Comparison of ENCODE assay signal across 31 cellular contexts in genomic region chr11:80074837-80075236, GRCh38.
A peak's percentile ranks its signal among the peaks of the same experiment; 100 is the strongest.
DNase-seq lines count a peak whose midpoint lies in the region; TF ChIP-seq lines count a peak whose summit lies in the region.
"Had no signal": no experiment of that assay in that cellular context is flagged by ENCODE, and none has a peak within 500 bp of the region (broad histone marks: within the 10 kb centered on the region; RNA-seq: fewer than 3 reads in every experiment).

No MANE protein-coding gene starts in this region.

- H2AFZ ChIP-seq in neural cell (ENCODE audit: low read depth, low read length): no peak overlapping the region

- no peaks in the 10 kb centered on the region for H3K79me2 ChIP-seq in neural cell (replicated peaks; ENCODE audit: insufficient read depth, low read length)

- H4K20me1 ChIP-seq in neural cell (ENCODE audit: insufficient read depth): no peaks in the 10 kb centered on the region
- H4K20me1 ChIP-seq: BLaER1; BLaER1 treated with 17β-estradiol and CSF1 and Interleukin-3, amounts not matched to agents 10 nM and 100 nM had no signal

- no peaks in the 10 kb centered on the region for H3K27me3 ChIP-seq in neural cell (ENCODE audit: insufficient read depth, low read depth, low read length)
- H3K27me3 ChIP-seq: BE2C; BLaER1; BLaER1 treated with 17β-estradiol and CSF1 and Interleukin-3, amounts not matched to agents 10 nM and 100 nM had no signal

- peak overlapping the region; percentile 6 for H3K4me3 ChIP-seq in neural cell (ENCODE audit: low read length)
- H3K4me3 ChIP-seq: A549; BLaER1; BLaER1 treated with 17β-estradiol and CSF1 and Interleukin-3, amounts not matched to agents 10 nM and 100 nM had no signal

- H3K36me3 ChIP-seq in neural cell (ENCODE audit: insufficient read depth, low read length): no peaks in the 10 kb centered on the region
- H3K36me3 ChIP-seq: BE2C; BLaER1; BLaER1 treated with 17β-estradiol and CSF1 and Interleukin-3, amounts not matched to agents 10 nM and 100 nM had no signal

- no peak overlapping the region for H3K9ac ChIP-seq in neural cell (ENCODE audit: low read length)
- H3K9ac ChIP-seq: BLaER1; BLaER1 treated with 17β-estradiol and CSF1 and Interleukin-3, amounts not matched to agents 10 nM and 100 nM had no signal

- TF ChIP-seq CTCF in neural cell (IDR thresholded peaks at IDR 0.05; ENCODE audit: poor library complexity, severe bottlenecking): no peak

- H3K4me2 ChIP-seq in neural cell (ENCODE audit: low read length): no peak overlapping the region
- H3K4me2 ChIP-seq: A549; BLaER1; BLaER1 treated with 17β-estradiol and CSF1 and Interleukin-3, amounts not matched to agents 10 nM and 100 nM had no signal

- peaks cover 4% of the 10 kb centered on the region for H3F3A ChIP-seq in neural cell (ENCODE audit: insufficient read depth, low read length, poor library complexity, severe bottlenecking)

- peak; percentile 93 for TF ChIP-seq EP300 in neural cell (conservative IDR thresholded peaks at IDR 0.05; ENCODE audit: poor library complexity, severe bottlenecking)

- DNase-seq in NCI-H1417 (lab: John Stamatoyannopoulos, UW): peak in 2 of 3 experiments; percentile 19 to 64
- no peak for DNase-seq in NCI-H1417 treated with DMSO at 0.1 percent for 48 hours (lab: John Stamatoyannopoulos, UW)
- peak; percentile 19 for DNase-seq in NCI-H748 (lab: John Stamatoyannopoulos, UW; ENCODE audit: unreplicated experiment)
- no peak for DNase-seq in NCI-H748 treated with DMSO at 0.1 percent for 48 hours (lab: John Stamatoyannopoulos, UW)
- DNase-seq in activated CD8-positive, alpha-beta memory T cell treated with anti-CD3 and anti-CD28 coated beads, Interleukin-2, amount 50 U/mL, for 4 hours: no peak
- DNase-seq: 8988T; ACHN; AML-193; BE2C; C1 segment of cervical spinal cord; Caco-2; Calu3; CD4-positive, alpha-beta memory T cell; CD4-positive, alpha-beta T cell; CD4-positive, CD25-positive, alpha-beta regulatory T cell; CD8-positive, alpha-beta memory T cell; CD8-positive, alpha-beta T cell; COR-L47; DMS 273 treated with DMSO at 0.1 percent for 48 hours; DMS153; DMS53; DMS79; DMS79 treated with DMSO at 0.1 percent for 48 hours; DND-41; EL had no signal

- no peak for TF ChIP-seq RAD21 in neural cell (conservative IDR thresholded peaks at IDR 0.05)

- H3K27ac ChIP-seq in neural cell (ENCODE audit: low read length): peak overlapping the region; percentile 32
- H3K27ac ChIP-seq: 22Rv1; A549; BLaER1; BLaER1 treated with 17β-estradiol and CSF1 and Interleukin-3, amounts not matched to agents 10 nM and 100 nM; C4-2B had no signal

- H3K9me3 ChIP-seq in neural cell (ENCODE audit: low read length): no peaks in the 10 kb centered on the region
- H3K9me3 ChIP-seq: A549; BE2C; BLaER1; BLaER1 treated with 17β-estradiol and CSF1 and Interleukin-3, amounts not matched to agents 10 nM and 100 nM; Caco-2 had no signal

- H3K9me2 ChIP-seq in neural cell (ENCODE audit: insufficient read depth, low read length): no peaks in the 10 kb centered on the region

TF ChIP-seq in neural cell, 6 proteins besides CTCF, POLR2A, EP300 and RAD21:
- TF ChIP-seq MXI1 (conservative IDR thresholded peaks at IDR 0.05; ENCODE audit: poor library complexity, severe bottlenecking) (no peak), REST (IDR thresholded peaks at IDR 0.05; ENCODE audit: borderline replicate concordance) (peak; percentile 91), SMC3 (conservative IDR thresholded peaks at IDR 0.05; ENCODE audit: poor library complexity) (no peak), POLR2AphosphoS5 (IDR thresholded peaks at IDR 0.05) (peak; percentile 77)

Comparison
In these comparisons a context has a peak if more than half of its experiments do, and no peak if none do; other contexts are left out.
1. DNase-seq: peak in NCI-H1417 (2 of 3) and NCI-H748 (single experiment); none in NCI-H1417 treated with DMSO at 0.1 percent for 48 hours (single experiment), NCI-H748 treated with DMSO at 0.1 percent for 48 hours (single experiment) and activated CD8-positive, alpha-beta memory T cell treated with anti-CD3 and anti-CD28 coated beads, Interleukin-2, amount 50 U/mL, for 4 hours (single experiment).